8 cellular contexts compared by ENCODE assay signal in genomic region chr3:50450135-50450911, GRCh38. TPM values are rescaled to one million over a fixed set of nuclear protein-coding genes. Genes with fewer than 3 reads are reported as not detected.
DNase-seq lines count a peak whose midpoint lies in the region; ATAC-seq and TF ChIP-seq lines count a peak whose summit lies in the region.

No MANE protein-coding gene starts in this region.

- H3K4me3 Mint-ChIP-seq in activated T-cell treated with anti-CD3 and anti-CD28 coated beads, Interleukin-2, amount 50 U/mL, for 72 hours: peak overlapping the region; percentile 79 to 85

- DNase-seq in NCI-H1092 (lab: John Stamatoyannopoulos, UW): peak; percentile 35
- peak; percentile 78 to 87 for DNase-seq in activated T-cell treated with anti-CD3 and anti-CD28 coated beads, Interleukin-2, amount 50 U/mL, for 72 hours
- DNase-seq in fibroblast of villous mesenchyme (ENCODE audit: low read depth): peak; percentile 12
- DNase-seq in posterior vena cava (ENCODE audit: low spot score): peak; percentile 96
- DNase-seq in tibial nerve (ENCODE audit: low spot score in 2 of 2): peak; percentile 54 to 59
- no peak for DNase-seq in dedifferentiated amniotic fluid mesenchymal stem cell (ENCODE audit: extremely low spot score)
- DNase-seq in ecto neural progenitor cell (ENCODE audit: low spot score): no peak

- no peaks in the 10 kb centered on the region for H3K27me3 ChIP-seq in tibial nerve

- H3K27ac Mint-ChIP-seq in activated T-cell treated with anti-CD3 and anti-CD28 coated beads, Interleukin-2, amount 50 U/mL, for 72 hours: peak overlapping the region; percentile 79

- H3K4me3 ChIP-seq in fibroblast of villous mesenchyme (ENCODE audit: low read depth, low read length) (no peak overlapping the region), tibial nerve (peak overlapping the region in 2 of 4 donors; percentile 34 to 40)

- H3K36me3 Mint-ChIP-seq in activated T-cell treated with anti-CD3 and anti-CD28 coated beads, Interleukin-2, amount 50 U/mL, for 72 hours (ENCODE audit: insufficient read depth in 2 of 2): no peaks in the 10 kb centered on the region

- TF ChIP-seq CTCF in fibroblast of villous mesenchyme (IDR thresholded peaks at IDR 0.05; ENCODE audit: insufficient read depth, low read depth, low read length) (no peak), tibial nerve (IDR thresholded peaks at IDR 0.05) (no peak)

- no peaks in the 10 kb centered on the region for H3K9me3 ChIP-seq in tibial nerve

- peaks cover 0 to 14% (median 0%) of the 10 kb centered on the region in 4 donors for H3K4me1 ChIP-seq in tibial nerve

- no peak for TF ChIP-seq POLR2A in tibial nerve (IDR thresholded peaks at IDR 0.05)

- H3K36me3 ChIP-seq in tibial nerve: no peaks in the 10 kb centered on the region

- no peak for TF ChIP-seq EP300 in tibial nerve (IDR thresholded peaks at IDR 0.05)

- ATAC-seq in activated T-cell treated with anti-CD3 and anti-CD28 coated beads, Interleukin-2, amount 50 U/mL, for 72 hours (replicated peaks in 1 of 2): peak; percentile 90 to 92
- ATAC-seq in HG02798 (IDR thresholded peaks at IDR 0.05; ENCODE audit: poor library complexity, unreplicated experiment): no peak

- peak overlapping the region; percentile 51 to 83 (median 78) for H3K27ac ChIP-seq in tibial nerve

- no peaks in the 10 kb centered on the region for H3K9me3 Mint-ChIP-seq in activated T-cell treated with anti-CD3 and anti-CD28 coated beads, Interleukin-2, amount 50 U/mL, for 72 hours

- no peaks in the 10 kb centered on the region for H3K27me3 Mint-ChIP-seq in activated T-cell treated with anti-CD3 and anti-CD28 coated beads, Interleukin-2, amount 50 U/mL, for 72 hours (ENCODE audit: low read depth)

- WGBS in tibial nerve, 2 donors: 24 to 32% methylated on average over 29 of the region's 29 CpGs

- intact Hi-C loops in posterior vena cava (cut with DNase I): no loop called here

- peaks cover 26% of the 10 kb centered on the region for H3K4me1 Mint-ChIP-seq in activated T-cell treated with anti-CD3 and anti-CD28 coated beads, Interleukin-2, amount 50 U/mL, for 72 hours (ENCODE audit: low read depth)

RNA-seq across cellular contexts. Expression of gene CACNA2D2, which starts 53.1 kb away (rescaled TPM):
- total RNA-seq in activated T-cell treated with anti-CD3 and anti-CD28 coated beads, Interleukin-2, amount 50 U/mL, for 72 hours: 1 to 10 TPM; 3.3 to 5.4 TPM
- total RNA-seq in fibroblast of villous mesenchyme (not detected in 2 replicates), posterior vena cava (1 to 10 TPM; 2.0 to 2.6 TPM), tibial nerve (1 to 10 TPM in 2 of 4 donors, under 1 TPM in 2; 0.84 to 2.0 (median 1.2) TPM)

Comparison
In these comparisons a context has a peak if more than half of its experiments do, and no peak if none do; other contexts are left out.
1. DNase-seq: peak in NCI-H1092 (single experiment), activated T-cell treated with anti-CD3 and anti-CD28 coated beads, Interleukin-2, amount 50 U/mL, for 72 hours (2 of 2), fibroblast of villous mesenchyme (single experiment), posterior vena cava (single experiment) and tibial nerve (2 of 2); none in dedifferentiated amniotic fluid mesenchymal stem cell (single experiment) and ecto neural progenitor cell (single experiment).